ENCODE assay signal across 16 cellular contexts in the genomic region with DNA sequence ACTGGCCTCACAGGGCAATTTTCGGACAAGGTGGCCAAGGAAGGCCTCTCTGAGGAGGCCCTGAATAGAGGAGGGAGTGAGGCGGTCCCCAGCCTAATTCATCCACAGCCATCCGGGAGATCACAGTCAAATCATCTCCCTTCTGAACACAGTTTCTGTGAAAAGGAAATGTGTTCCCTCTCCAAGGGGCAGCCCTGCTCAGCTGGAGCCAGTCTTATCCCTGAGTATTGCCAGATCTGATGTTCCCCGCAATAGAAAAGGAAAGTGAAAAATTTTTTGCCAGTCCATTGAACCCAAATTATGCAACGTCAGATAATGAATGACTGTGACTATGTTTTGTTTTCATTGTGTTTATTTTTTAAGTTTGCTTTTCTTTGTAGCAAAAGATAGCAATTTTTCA.
A peak's percentile ranks its signal among the peaks of the same experiment; 100 is the strongest.
DNase-seq lines count a peak whose midpoint lies in the region; ATAC-seq and TF ChIP-seq lines count a peak whose summit lies in the region.
"Had no signal": no experiment of that assay in that cellular context is flagged by ENCODE, and none has a peak within 500 bp of the region (broad histone marks: within the 10 kb centered on the region; RNA-seq: fewer than 3 reads in every experiment).

No MANE protein-coding gene starts in this region.

- H3K4me3 ChIP-seq in ACC112 (ENCODE audit: low read depth, low read length): no peak overlapping the region
- H3K4me3 ChIP-seq in GM23338: no peak overlapping the region
- no peak overlapping the region for H3K4me3 ChIP-seq in astrocyte of the spinal cord (ENCODE audit: low read depth, low read length)
- no peak overlapping the region for H3K4me3 ChIP-seq in MG63
- H3K4me3 ChIP-seq: A549, SJSA1 had no signal

- TF ChIP-seq CTCF in GM23338 (conservative IDR thresholded peaks at IDR 0.05; ENCODE audit: low read depth in 2 of 2) (no peak), astrocyte of the spinal cord (IDR thresholded peaks at IDR 0.05; ENCODE audit: low read depth, low read length) (no peak), Calu3 (IDR thresholded peaks at IDR 0.05; ENCODE audit: unreplicated experiment) (no peak)

- no peak for ATAC-seq in GM23338
- no peak for ATAC-seq in HG02970 (IDR thresholded peaks at IDR 0.05; ENCODE audit: low FRiP score, unreplicated experiment)
- ATAC-seq in GM18520 (IDR thresholded peaks at IDR 0.05; ENCODE audit: unreplicated experiment): no peak
- ATAC-seq: A549 had no signal

- in situ Hi-C loops in astrocyte of the spinal cord (cut with HindIII; ENCODE audit: low sequenced_read_pairs): no loop called here

- H3K36me3 ChIP-seq in ACC112 (ENCODE audit: insufficient read depth, low read length): 0 out of 2 replicates have a peak, but pooled peaks cover 2% of the 10 kb centered on the region
- H3K36me3 ChIP-seq in GM23338 (ENCODE audit: insufficient read depth): no peaks in the 10 kb centered on the region; the same call in 1 of the 2 replicates
- H3K36me3 ChIP-seq in MG63: peaks cover 8% of the 10 kb centered on the region

- peaks cover 20% of the 10 kb centered on the region for H3K36me3 Mint-ChIP-seq in GM23338 (ENCODE audit: low read depth)
- H3K36me3 Mint-ChIP-seq in Calu3 (ENCODE audit: insufficient read depth, unreplicated experiment): peaks cover 26% of the 10 kb centered on the region

- BruUV-seq in Calu3 (replicated peaks; lab: Mats Ljungman, UMichigan): no TSS peak

- H3K27ac Mint-ChIP-seq in GM23338 (peak overlapping the region; percentile 53), Calu3 (ENCODE audit: unreplicated experiment) (no peak overlapping the region)
- H3K27ac Mint-ChIP-seq: activated CD4-positive, alpha-beta T cell treated with anti-CD3 and anti-CD28 coated beads, Interleukin-2, amount 10 ng/mL, durations not matched to agents 7 days and 5 days; activated naive CD8-positive, alpha-beta T cell treated with anti-CD3 and anti-CD28 coated beads for 36 hours; immature natural killer cell had no signal

- CTCF ChIA-PET in Calu3 (lab: Charles Lee): no interaction called here

- H3K9me3 Mint-ChIP-seq in GM23338 (no peaks in the 10 kb centered on the region; the same call in 2 of the 3 replicates), Calu3 (ENCODE audit: low read depth, unreplicated experiment) (peaks cover 2% of the 10 kb centered on the region)
- H3K9me3 Mint-ChIP-seq: activated CD4-positive, alpha-beta T cell treated with anti-CD3 and anti-CD28 coated beads, Interleukin-2, amount 10 ng/mL, durations not matched to agents 7 days and 5 days had no signal

- H4K20me1 ChIP-seq in GM23338 (replicated peaks; ENCODE audit: insufficient read depth): peaks cover 13% of the 10 kb centered on the region

- H3K27me3 Mint-ChIP-seq in GM23338 (ENCODE audit: insufficient read depth, low read depth, poor library complexity): peaks cover 18% of the 10 kb centered on the region
- H3K27me3 Mint-ChIP-seq in Calu3 (ENCODE audit: unreplicated experiment): no peaks in the 10 kb centered on the region
- H3K27me3 Mint-ChIP-seq: activated CD4-positive, alpha-beta T cell treated with anti-CD3 and anti-CD28 coated beads, Interleukin-2, amount 10 ng/mL, durations not matched to agents 7 days and 5 days; activated naive CD8-positive, alpha-beta T cell treated with anti-CD3 and anti-CD28 coated beads for 36 hours had no signal

- peak overlapping the region; percentile 53; the same call in 1 of the 2 replicates for H3K27ac ChIP-seq in ACC112 (ENCODE audit: low read depth, low read length)
- peak overlapping the region; percentile 17 for H3K27ac ChIP-seq in GM23338 (ENCODE audit: low read depth)
- H3K27ac ChIP-seq: A549, SJSA1 had no signal

- peaks cover 16% of the 10 kb centered on the region for H3K4me1 ChIP-seq in ACC112 (ENCODE audit: control insufficient read depth, insufficient read depth, low read length, unreplicated experiment)
- peaks cover 18% of the 10 kb centered on the region for H3K4me1 ChIP-seq in GM23338 (ENCODE audit: insufficient read depth)

- H2AFZ ChIP-seq in ACC112 (ENCODE audit: low read length, unreplicated experiment): no peak overlapping the region
- no peak overlapping the region for H2AFZ ChIP-seq in GM23338

- no peaks in the 10 kb centered on the region for H3K9me3 ChIP-seq in MG63
- H3K9me3 ChIP-seq: A549, SJSA1 had no signal

- no peaks in the 10 kb centered on the region for H3K9me2 ChIP-seq in GM23338 (ENCODE audit: insufficient read depth)

- H3K4me2 ChIP-seq in GM23338: 0 out of 2 replicates have a peak overlapping the region, but pooled peaks have one; percentile 14
- H3K4me2 ChIP-seq: A549 had no signal

- H3K27me3 ChIP-seq in ACC112 (ENCODE audit: insufficient read depth, low read length) (no peaks in the 10 kb centered on the region), GM23338 (ENCODE audit: insufficient read depth) (no peaks in the 10 kb centered on the region), MG63 (no peaks in the 10 kb centered on the region)
- H3K27me3 ChIP-seq: SJSA1 had no signal

- no peaks in the 10 kb centered on the region for H3K79me2 ChIP-seq in ACC112 (ENCODE audit: control insufficient read depth, insufficient read depth, low read length, unreplicated experiment)
- H3K79me2 ChIP-seq in GM23338 (replicated peaks; ENCODE audit: insufficient read depth): peaks cover 8% of the 10 kb centered on the region; the same call in 1 of the 2 replicates

- H3K4me1 Mint-ChIP-seq in GM23338 (peaks cover 52% of the 10 kb centered on the region), Calu3 (ENCODE audit: low read depth, unreplicated experiment) (peaks cover 21% of the 10 kb centered on the region)
- H3K4me1 Mint-ChIP-seq: activated CD4-positive, alpha-beta T cell treated with anti-CD3 and anti-CD28 coated beads, Interleukin-2, amount 10 ng/mL, durations not matched to agents 7 days and 5 days; activated naive CD8-positive, alpha-beta T cell treated with anti-CD3 and anti-CD28 coated beads for 36 hours; immature natural killer cell had no signal

- no peaks in the 10 kb centered on the region; the same call in 1 of the 2 replicates for H3F3A ChIP-seq in GM23338 (replicated peaks; ENCODE audit: low read depth)

- H3K4me3 Mint-ChIP-seq in GM23338 (no peak overlapping the region), Calu3 (ENCODE audit: low read depth, unreplicated experiment) (no peak overlapping the region)
- H3K4me3 Mint-ChIP-seq: activated CD4-positive, alpha-beta T cell treated with anti-CD3 and anti-CD28 coated beads, Interleukin-2, amount 10 ng/mL, durations not matched to agents 7 days and 5 days; activated naive CD8-positive, alpha-beta T cell treated with anti-CD3 and anti-CD28 coated beads for 36 hours; immature natural killer cell had no signal

- DNase-seq in GM23338 (ENCODE audit: low spot score) (no peak), astrocyte of the spinal cord (ENCODE audit: low read depth, low spot score) (peak; percentile 52), kidney tubule cell (ENCODE audit: low spot score) (peak; percentile 24), Calu3 (no peak), MG63 (no peak)
- DNase-seq: activated CD4-positive, alpha-beta T cell treated with anti-CD3 and anti-CD28 coated beads, Interleukin-2, amount 10 ng/mL, durations not matched to agents 7 days and 5 days; activated naive CD8-positive, alpha-beta T cell treated with anti-CD3 and anti-CD28 coated beads for 36 hours; GF-D8; immature natural killer cell; NCI-H187; NCI-H446 treated with DMSO at 0.1 percent for 48 hours had no signal

- intact Hi-C loops in Calu3 (cut with micrococcal nuclease; ENCODE audit: unreplicated experiment): no loop called here

TF ChIP-seq in GM23338, 12 proteins besides CTCF, POLR2A, EP300 and RAD21 (continues in another document):
- TF ChIP-seq ZNF114 (CRISPR knock-in tag; IDR thresholded peaks at IDR 0.05): no peak
- TF ChIP-seq POLR2AphosphoS5 (IDR thresholded peaks at IDR 0.05; ENCODE audit: low read depth): no peak
- no peak for TF ChIP-seq STAT1 (IDR thresholded peaks at IDR 0.05; ENCODE audit: unreplicated experiment)
- TF ChIP-seq, protein P1, sequence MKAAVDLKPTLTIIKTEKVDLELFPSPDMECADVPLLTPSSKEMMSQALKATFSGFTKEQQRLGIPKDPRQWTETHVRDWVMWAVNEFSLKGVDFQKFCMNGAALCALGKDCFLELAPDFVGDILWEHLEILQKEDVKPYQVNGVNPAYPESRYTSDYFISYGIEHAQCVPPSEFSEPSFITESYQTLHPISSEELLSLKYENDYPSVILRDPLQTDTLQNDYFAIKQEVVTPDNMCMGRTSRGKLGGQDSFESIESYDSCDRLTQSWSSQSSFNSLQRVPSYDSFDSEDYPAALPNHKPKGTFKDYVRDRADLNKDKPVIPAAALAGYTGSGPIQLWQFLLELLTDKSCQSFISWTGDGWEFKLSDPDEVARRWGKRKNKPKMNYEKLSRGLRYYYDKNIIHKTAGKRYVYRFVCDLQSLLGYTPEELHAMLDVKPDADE (IDR thresholded peaks at IDR 0.05): no peak
- no peak for TF ChIP-seq EZH2phosphoT487 (IDR thresholded peaks at IDR 0.05; ENCODE audit: unreplicated experiment)

Comparison
In these comparisons a context has a peak if more than half of its experiments do, and no peak if none do; other contexts are left out.
1. DNase-seq: peak in astrocyte of the spinal cord (single experiment) and kidney tubule cell (single experiment); none in GM23338 (single experiment), Calu3 (single experiment) and MG63 (single experiment).